Comparison of ENCODE assay signal across 9 cellular contexts in the genomic region with DNA sequence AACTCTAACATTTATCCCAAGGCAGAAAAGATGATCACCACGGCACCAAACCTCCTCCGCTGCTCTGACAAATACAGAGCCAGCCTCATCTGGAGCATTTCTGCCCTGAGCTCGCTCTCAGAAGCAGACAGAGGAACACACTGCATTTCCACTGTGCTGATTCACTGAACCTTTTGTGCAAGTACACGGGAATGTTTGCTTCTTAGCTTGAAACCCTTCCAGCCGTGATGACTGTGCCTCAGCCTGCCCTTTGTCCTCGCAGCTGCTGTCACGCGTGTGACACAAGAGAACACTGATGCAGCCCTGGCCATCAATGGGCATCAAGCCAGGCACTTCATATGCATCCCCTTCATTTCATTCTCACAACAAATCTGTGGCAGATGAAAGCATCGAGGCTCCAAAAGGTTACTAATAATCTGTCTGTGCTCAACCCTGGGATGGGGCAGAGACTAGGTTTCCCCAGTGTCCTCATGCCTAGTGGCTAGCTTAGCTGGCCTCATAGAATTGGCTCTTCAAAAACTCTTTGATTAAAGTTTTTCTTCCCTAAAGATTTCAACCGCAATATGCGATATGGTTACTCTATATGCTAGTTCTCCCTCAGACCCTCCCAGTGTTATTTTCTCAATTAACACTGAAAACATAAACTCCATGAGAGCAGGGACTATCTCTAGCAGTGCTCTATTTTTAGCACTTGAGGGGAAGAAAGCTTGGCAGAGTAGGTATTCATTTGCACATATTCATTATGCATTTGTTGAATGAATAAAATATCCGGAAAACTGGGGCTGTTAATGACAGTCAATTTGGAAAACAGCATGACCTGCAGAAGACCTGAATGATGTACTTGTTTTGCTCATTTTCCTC. TPM values are rescaled to one million over a fixed set of nuclear protein-coding genes. Genes with fewer than 3 reads are reported as not detected.
DNase-seq lines count a peak whose midpoint lies in the region; ATAC-seq and TF ChIP-seq lines count a peak whose summit lies in the region.
"Had no signal": no experiment of that assay in that cellular context is flagged by ENCODE, and none has a peak within 500 bp of the region (broad histone marks: within the 10 kb centered on the region; RNA-seq: fewer than 3 reads in every experiment).

No MANE protein-coding gene starts in this region.

- H3K36me3 Mint-ChIP-seq in chondrocyte (ENCODE audit: low read depth): no peaks in the 10 kb centered on the region
- H3K36me3 Mint-ChIP-seq in naive thymus-derived CD4-positive, alpha-beta T cell: no peaks in the 10 kb centered on the region
- H3K36me3 Mint-ChIP-seq in mesothelial cell of epicardium: no peaks in the 10 kb centered on the region

- TF ChIP-seq RAD21 in liver (IDR thresholded peaks at IDR 0.05): peak; percentile 49 to 67

- ATAC-seq in upper lobe of left lung (ENCODE audit: low FRiP score in 2 of 2) (peak; percentile 55 to 83), HG02884 (IDR thresholded peaks at IDR 0.05; ENCODE audit: unreplicated experiment) (no peak)
- ATAC-seq in naive thymus-derived CD4-positive, alpha-beta T cell: no peak

- H3K9me3 Mint-ChIP-seq in chondrocyte (ENCODE audit: low read depth) (no peaks in the 10 kb centered on the region), mesothelial cell of epicardium (no peaks in the 10 kb centered on the region)
- H3K9me3 Mint-ChIP-seq in naive thymus-derived CD4-positive, alpha-beta T cell: peaks cover 0 to 1% (median 0%) of the 10 kb centered on the region in 11 donors
- H3K9me3 Mint-ChIP-seq: activated T-cell treated with anti-CD3 and anti-CD28 coated beads, Interleukin-2, amount 50 U/mL, for 72 hours had no signal

- H3K9me3 ChIP-seq in liver (ENCODE audit: control insufficient read depth in 4 of 4, low read length in 3 of 4) (no peaks in the 10 kb centered on the region), upper lobe of left lung (no peaks in the 10 kb centered on the region)
- H3K9me3 ChIP-seq in naive thymus-derived CD4-positive, alpha-beta T cell (ENCODE audit: control insufficient read depth in 2 of 3, low read length in 3 of 3): no peaks in the 10 kb centered on the region

- H3K4me3 ChIP-seq in liver (ENCODE audit: low read depth in 1 of 3, low read length in 3 of 3) (peak overlapping the region in 2 of 3 donors; percentile 10 to 18), upper lobe of left lung (no peak overlapping the region)
- H3K4me3 ChIP-seq in naive thymus-derived CD4-positive, alpha-beta T cell (ENCODE audit: low read length): no peak overlapping the region

- H3K4me1 ChIP-seq in liver (ENCODE audit: control insufficient read depth in 4 of 4, insufficient read depth in 4 of 4, low read length in 3 of 4): peaks cover 5 to 18% (median 15%) of the 10 kb centered on the region in 4 donors
- H3K4me1 ChIP-seq in upper lobe of left lung: no peaks in the 10 kb centered on the region
- H3K4me1 ChIP-seq in naive thymus-derived CD4-positive, alpha-beta T cell (ENCODE audit: control insufficient read depth in 2 of 2, insufficient read depth in 2 of 2, low read length in 2 of 2): no peaks in the 10 kb centered on the region

- no peaks in the 10 kb centered on the region for H3K36me3 ChIP-seq in liver (ENCODE audit: control insufficient read depth in 4 of 4, insufficient read depth in 3 of 4, low read depth in 1 of 4, low read length in 3 of 4)
- H3K36me3 ChIP-seq in upper lobe of left lung: no peaks in the 10 kb centered on the region
- no peaks in the 10 kb centered on the region for H3K36me3 ChIP-seq in naive thymus-derived CD4-positive, alpha-beta T cell (ENCODE audit: control insufficient read depth in 2 of 3, insufficient read depth in 3 of 3, low read length in 3 of 3)

- H3K27me3 ChIP-seq in liver (ENCODE audit: control insufficient read depth in 4 of 4, insufficient read depth in 4 of 4, low read length in 3 of 4) (no peaks in the 10 kb centered on the region), upper lobe of left lung (no peaks in the 10 kb centered on the region)
- peaks cover 0 to 2% of the 10 kb centered on the region in 2 donors for H3K27me3 ChIP-seq in naive thymus-derived CD4-positive, alpha-beta T cell (ENCODE audit: control insufficient read depth in 2 of 2, insufficient read depth in 2 of 2, low read length in 2 of 2)

- H3K9ac ChIP-seq in liver (ENCODE audit: low read depth in 1 of 2, low read length in 2 of 2): peak overlapping the region; percentile 60 to 93

- TF ChIP-seq POLR2A in upper lobe of left lung (IDR thresholded peaks at IDR 0.05): no peak

- H3K4me1 Mint-ChIP-seq in chondrocyte (ENCODE audit: low read depth) (peaks cover 36% of the 10 kb centered on the region), mesothelial cell of epicardium (peaks cover 31% of the 10 kb centered on the region)
- H3K4me1 Mint-ChIP-seq in naive thymus-derived CD4-positive, alpha-beta T cell: no peaks in the 10 kb centered on the region

- POLR2A ChIA-PET in naive thymus-derived CD4-positive, alpha-beta T cell (lab: Charles Lee): no interaction called here

- WGBS in liver: 28% methylated on average over 12 of the region's 12 CpGs
- WGBS in upper lobe of left lung, 2 donors: 40 to 56% methylated on average over 12 of the region's 12 CpGs

- TF ChIP-seq EP300 in upper lobe of left lung (IDR thresholded peaks at IDR 0.05): no peak

- DNase-seq in Ammon's horn (ENCODE audit: low spot score): peak; percentile 97
- peak; percentile 51 for DNase-seq in NCI-H2029 (lab: John Stamatoyannopoulos, UW)
- no peak for DNase-seq in chondrocyte (ENCODE audit: low spot score)
- DNase-seq in upper lobe of left lung: no peak
- DNase-seq in naive thymus-derived CD4-positive, alpha-beta T cell: no peak
- DNase-seq in mesothelial cell of epicardium (ENCODE audit: low spot score in 2 of 2, unreplicated experiment in 2 of 2): no peak
- DNase-seq: activated T-cell treated with anti-CD3 and anti-CD28 coated beads, Interleukin-2, amount 50 U/mL, for 72 hours had no signal

- H3K4me3 Mint-ChIP-seq in chondrocyte (ENCODE audit: unreplicated experiment) (peak overlapping the region; percentile 37), mesothelial cell of epicardium (no peak overlapping the region)
- no peak overlapping the region for H3K4me3 Mint-ChIP-seq in naive thymus-derived CD4-positive, alpha-beta T cell
- H3K4me3 Mint-ChIP-seq: activated T-cell treated with anti-CD3 and anti-CD28 coated beads, Interleukin-2, amount 50 U/mL, for 72 hours had no signal

- TF ChIP-seq CTCF in chondrocyte (IDR thresholded peaks at IDR 0.05): no peak
- TF ChIP-seq CTCF in liver (IDR thresholded peaks at IDR 0.05; ENCODE audit: low read depth, low read length, missing input control): no peak
- no peak for TF ChIP-seq CTCF in upper lobe of left lung (IDR thresholded peaks at IDR 0.05)
- no peak for TF ChIP-seq CTCF in mesothelial cell of epicardium (IDR thresholded peaks at IDR 0.05; ENCODE audit: unreplicated experiment)

- H3K27ac ChIP-seq in liver (ENCODE audit: low read depth in 1 of 2, low read length in 2 of 2) (peak overlapping the region; percentile 78 to 84), upper lobe of left lung (peak overlapping the region in 2 of 4 donors; percentile 12 to 23)
- H3K27ac ChIP-seq in naive thymus-derived CD4-positive, alpha-beta T cell (ENCODE audit: low read depth, low read length): no peak overlapping the region

- CTCF ChIA-PET in naive thymus-derived CD4-positive, alpha-beta T cell (lab: Charles Lee): no interaction called here

- H3K27me3 Mint-ChIP-seq in chondrocyte (ENCODE audit: low read depth) (no peaks in the 10 kb centered on the region), mesothelial cell of epicardium (ENCODE audit: low read depth) (no peaks in the 10 kb centered on the region)
- peaks cover 35 to 70% (median 64%) of the 10 kb centered on the region in 5 donors for H3K27me3 Mint-ChIP-seq in naive thymus-derived CD4-positive, alpha-beta T cell

- H3K27ac Mint-ChIP-seq in chondrocyte (ENCODE audit: unreplicated experiment): peak overlapping the region; percentile 78
- no peak overlapping the region for H3K27ac Mint-ChIP-seq in naive thymus-derived CD4-positive, alpha-beta T cell
- H3K27ac Mint-ChIP-seq in mesothelial cell of epicardium: no peak overlapping the region
- H3K27ac Mint-ChIP-seq: activated T-cell treated with anti-CD3 and anti-CD28 coated beads, Interleukin-2, amount 50 U/mL, for 72 hours had no signal

- intact Hi-C loops in naive thymus-derived CD4-positive, alpha-beta T cell (cut with micrococcal nuclease): no loop called here

TF ChIP-seq in liver, 16 proteins besides CTCF, POLR2A, EP300 and RAD21 (continues in another document):
- TF ChIP-seq TAF1 (conservative IDR thresholded peaks at IDR 0.05) (peak; percentile 97), HNF4A (conservative IDR thresholded peaks at IDR 0.05) (peak; percentile 91 to 93), FOXA1 (IDR thresholded peaks at IDR 0.05) (peak; percentile 69), ATF3 (IDR thresholded peaks at IDR 0.05) (peak; percentile 81), FOXA2 (IDR thresholded peaks at IDR 0.05) (peak; percentile 29)

RNA-seq across cellular contexts. Expression of gene CDC14B, which starts 7.3 kb away (rescaled TPM):
- total RNA-seq in chondrocyte (14.5 to 16.8 TPM (median 15.5 TPM) in 3 replicates), liver (10 to 100 TPM in 1 of 2 donors, 1 to 10 TPM in 1; 8.8 to 33.3 TPM), upper lobe of left lung (10 to 100 TPM in 4 of 6 donors, 1 to 10 TPM in 2; 6.0 to 28.5 (median 12.7) TPM), mesothelial cell of epicardium (39.0 to 40.1 TPM (median 39.3 TPM) in 3 replicates)
- polyA plus RNA-seq in liver: 10 to 100 TPM; 11.3 TPM
- total RNA-seq in naive thymus-derived CD4-positive, alpha-beta T cell: 10 to 100 TPM in 2 of 5 experiments, 1 to 10 TPM in 2, under 1 TPM in 1; 0.41 to 16.5 (median 9.4) TPM
- 10 to 100 TPM in 1 of 2 donors, 1 to 10 TPM in 1; 9.3 to 11.0 TPM for polyA plus RNA-seq in naive thymus-derived CD4-positive, alpha-beta T cell

RNA-seq across cellular contexts. Expression of gene PRXL2C, which starts 42.8 kb away (rescaled TPM):
- 20.7 to 24.7 TPM (median 20.9 TPM) in 3 replicates for total RNA-seq in chondrocyte
- total RNA-seq in liver: 1 to 10 TPM; 2.8 to 5.4 TPM
- 1 to 10 TPM; 2.2 to 6.7 TPM for polyA plus RNA-seq in liver
- 10 to 100 TPM in 4 of 6 donors, 1 to 10 TPM in 2; 3.8 to 32.7 (median 23.9) TPM for total RNA-seq in upper lobe of left lung
- 10 to 100 TPM in 2 of 5 experiments, 1 to 10 TPM in 3; 4.8 to 20.9 (median 7.3) TPM for total RNA-seq in naive thymus-derived CD4-positive, alpha-beta T cell
- polyA plus RNA-seq in naive thymus-derived CD4-positive, alpha-beta T cell: 1 to 10 TPM; 3.4 to 4.8 TPM
- total RNA-seq in mesothelial cell of epicardium: 4.6 to 4.7 TPM (median 4.7 TPM) in 3 replicates

Comparison
In these comparisons a context has a peak if more than half of its experiments do, and no peak if none do; other contexts are left out.
1. DNase-seq: peak in Ammon's horn (single experiment) and NCI-H2029 (single experiment); none in chondrocyte (single experiment), upper lobe of left lung (0 of 2), naive thymus-derived CD4-positive, alpha-beta T cell (0 of 9) and mesothelial cell of epicardium (0 of 2).
2. H3K4me3 ChIP-seq: peak in liver (2 of 3); none in upper lobe of left lung (0 of 4) and naive thymus-derived CD4-positive, alpha-beta T cell (single experiment).
3. ATAC-seq: peak in upper lobe of left lung (2 of 2); none in HG02884 (single experiment) and naive thymus-derived CD4-positive, alpha-beta T cell (single experiment).